17 cellular contexts compared by ENCODE assay signal in genomic region chr21:34406102-34406501, GRCh38. TPM values are rescaled to one million over a fixed set of nuclear protein-coding genes. Genes with fewer than 3 reads are reported as not detected.
"Had no signal": no experiment of that assay in that cellular context is flagged by ENCODE, and none has a peak within 500 bp of the region (broad histone marks: within the 10 kb centered on the region; RNA-seq: fewer than 3 reads in every experiment).

No MANE protein-coding gene starts in this region.

RNA-seq across cellular contexts. Expression of gene SMIM34, which starts 17.6 kb away (rescaled TPM):
- total RNA-seq: activated CD8-positive, alpha-beta memory T cell treated with anti-CD3 and anti-CD28 coated beads for 36 hours; activated CD8-positive, alpha-beta memory T cell treated with anti-CD3 and anti-CD28 coated beads, Interleukin-2, amount 10 ng/mL, durations not matched to agents 7 days and 5 days; activated CD8-positive, alpha-beta T cell treated with anti-CD3 and anti-CD28 coated beads, Interleukin-2, amount 10 ng/mL, durations not matched to agents 7 days and 5 days; activated naive CD4-positive, alpha-beta T cell treated with anti-CD3 and anti-CD28 coated beads for 36 hours; activated naive CD8-positive, alpha-beta T cell treated with anti-CD3 and anti-CD28 coated beads, Interleukin-2, amount 10 ng/mL, durations not matched to agents 7 days and 5 days; activated T-helper 2 cell treated with anti-CD3 and anti-CD28 coated beads, Interferon-gamma antibody, Interleukin-2, Interleukin-4, amounts not matched to agents 10 μg/mL and 5 μg/mL and 100 μg/mL, durations not matched to agents 14 hours and 24 hours and 36 hours; astrocyte; chondrocyte; dermis blood vessel endothelial cell; endothelial cell of umbilical vein; esophagus squamous epithelium; fibroblast of lung; fibroblast of villous mesenchyme; gastroesophageal sphincter; glomerular endothelial cell had no signal

RNA-seq across cellular contexts. Expression of gene KCNE2, which starts 42.3 kb away (rescaled TPM):
- total RNA-seq: activated CD8-positive, alpha-beta memory T cell treated with anti-CD3 and anti-CD28 coated beads for 36 hours; activated CD8-positive, alpha-beta memory T cell treated with anti-CD3 and anti-CD28 coated beads, Interleukin-2, amount 10 ng/mL, durations not matched to agents 7 days and 5 days; activated CD8-positive, alpha-beta T cell treated with anti-CD3 and anti-CD28 coated beads, Interleukin-2, amount 10 ng/mL, durations not matched to agents 7 days and 5 days; activated naive CD4-positive, alpha-beta T cell treated with anti-CD3 and anti-CD28 coated beads for 36 hours; activated naive CD8-positive, alpha-beta T cell treated with anti-CD3 and anti-CD28 coated beads, Interleukin-2, amount 10 ng/mL, durations not matched to agents 7 days and 5 days; activated T-helper 2 cell treated with anti-CD3 and anti-CD28 coated beads, Interferon-gamma antibody, Interleukin-2, Interleukin-4, amounts not matched to agents 10 μg/mL and 5 μg/mL and 100 μg/mL, durations not matched to agents 14 hours and 24 hours and 36 hours; bronchial epithelial cell; dermis blood vessel endothelial cell; endothelial cell of umbilical vein; esophagus squamous epithelium; fibroblast of villous mesenchyme; glomerular endothelial cell; heart right ventricle had no signal
